In the genomic region with DNA sequence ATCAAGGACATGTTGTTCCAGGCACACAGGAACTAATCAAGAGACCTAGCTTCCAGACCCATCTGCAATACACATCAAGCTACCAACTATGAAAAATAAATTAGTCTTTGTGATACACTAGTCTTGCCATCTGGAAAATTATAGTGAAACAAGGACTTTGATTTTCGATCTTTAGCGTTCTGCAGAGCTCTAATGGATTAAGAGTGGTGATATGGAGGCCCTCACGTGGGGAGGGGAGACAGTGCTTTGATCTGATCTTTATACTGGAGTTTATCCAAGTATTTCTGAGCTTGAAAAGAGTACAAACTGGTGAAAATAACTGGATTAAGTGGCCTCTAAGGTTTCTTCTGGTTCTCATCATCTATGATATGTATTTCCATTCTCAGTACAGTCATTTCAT, we compare ENCODE assay signal across 16 cellular contexts.
DNase-seq lines count a peak whose midpoint lies in the region; TF ChIP-seq lines count a peak whose summit lies in the region.
"Had no signal": no experiment of that assay in that cellular context is flagged by ENCODE, and none has a peak within 500 bp of the region (broad histone marks: within the 10 kb centered on the region; RNA-seq: fewer than 3 reads in every experiment).

No MANE protein-coding gene starts in this region.

- H3K9ac ChIP-seq in neural progenitor cell: no peak overlapping the region
- H3K9ac ChIP-seq: GM23248 had no signal

- H3K27ac ChIP-seq in neural progenitor cell: no peak overlapping the region
- H3K27ac ChIP-seq: GM23248 had no signal

- no peak for TF ChIP-seq CTCF in BE2C (IDR thresholded peaks at IDR 0.05; ENCODE audit: low read depth, low read length)
- no peak for TF ChIP-seq CTCF in neural progenitor cell (IDR thresholded peaks at IDR 0.05)

- no peak overlapping the region for H3K27ac Mint-ChIP-seq in neural progenitor cell
- H3K27ac Mint-ChIP-seq: B cell; CD4-positive, CD25-positive, alpha-beta regulatory T cell; CD8-positive, alpha-beta memory T cell had no signal

- H3F3A ChIP-seq in neural progenitor cell (ENCODE audit: low read depth): no peaks in the 10 kb centered on the region

- H3K27me3 ChIP-seq in BE2C (no peaks in the 10 kb centered on the region), neural progenitor cell (no peaks in the 10 kb centered on the region)

- H2AFZ ChIP-seq in neural progenitor cell (replicated peaks): peak overlapping the region; percentile 47
- H2AFZ ChIP-seq: GM23248 had no signal

- no peaks in the 10 kb centered on the region for H3K9me3 Mint-ChIP-seq in neural progenitor cell

- H3K79me2 ChIP-seq in neural progenitor cell (ENCODE audit: low read depth): no peaks in the 10 kb centered on the region

- H3K36me3 ChIP-seq in BE2C: no peaks in the 10 kb centered on the region
- no peaks in the 10 kb centered on the region for H3K36me3 ChIP-seq in neural progenitor cell
- H3K36me3 ChIP-seq: HAP-1 had no signal

- DNase-seq in BE2C: peak; percentile 48
- DNase-seq in DMS 273 treated with DMSO at 0.1 percent for 48 hours (lab: John Stamatoyannopoulos, UW): peak; percentile 46
- peak; percentile 69 for DNase-seq in SK-N-DZ (ENCODE audit: low spot score)
- no peak for DNase-seq in neural progenitor cell (ENCODE audit: low spot score)
- DNase-seq in NCI-H187 (lab: John Stamatoyannopoulos, UW): no peak
- no peak for DNase-seq in NCI-H82 (lab: John Stamatoyannopoulos, UW)
- DNase-seq: C1 segment of cervical spinal cord; CD4-positive, CD25-positive, alpha-beta regulatory T cell; CD8-positive, alpha-beta memory T cell; COR-L47; DMS153; DMS79; GDM1; GM23248 had no signal

- H3K4me1 ChIP-seq in BE2C: no peaks in the 10 kb centered on the region; the same call in 1 of the 2 replicates
- H3K4me1 ChIP-seq in neural progenitor cell: no peaks in the 10 kb centered on the region
- H3K4me1 ChIP-seq: HAP-1 had no signal

- H3K27me3 Mint-ChIP-seq in neural progenitor cell (ENCODE audit: insufficient read depth, low read depth): no peaks in the 10 kb centered on the region
- H3K27me3 Mint-ChIP-seq: B cell; CD4-positive, CD25-positive, alpha-beta regulatory T cell; CD8-positive, alpha-beta memory T cell had no signal

- no peaks in the 10 kb centered on the region for H4K20me1 ChIP-seq in neural progenitor cell (ENCODE audit: low read depth)

- H3K4me3 Mint-ChIP-seq in neural progenitor cell: no peak overlapping the region
- H3K4me3 Mint-ChIP-seq: B cell; CD4-positive, CD25-positive, alpha-beta regulatory T cell; CD8-positive, alpha-beta memory T cell had no signal

- no peak overlapping the region for H3K4me2 ChIP-seq in neural progenitor cell

- no peaks in the 10 kb centered on the region for H3K4me1 Mint-ChIP-seq in neural progenitor cell
- H3K4me1 Mint-ChIP-seq: B cell; CD4-positive, CD25-positive, alpha-beta regulatory T cell; CD8-positive, alpha-beta memory T cell had no signal

- H3K4me3 ChIP-seq in BE2C (ENCODE audit: low read depth, low read length) (no peak overlapping the region), neural progenitor cell (no peak overlapping the region)
- H3K4me3 ChIP-seq: GM23248, HAP-1 had no signal

- no peaks in the 10 kb centered on the region for H3K36me3 Mint-ChIP-seq in neural progenitor cell
- H3K36me3 Mint-ChIP-seq: CD4-positive, CD25-positive, alpha-beta regulatory T cell; CD8-positive, alpha-beta memory T cell had no signal

- H3K9me3 ChIP-seq in BE2C (no peaks in the 10 kb centered on the region), neural progenitor cell (ENCODE audit: low read depth) (no peaks in the 10 kb centered on the region)
- H3K9me3 ChIP-seq: HAP-1 had no signal

Comparison
In these comparisons a context has a peak if more than half of its experiments do, and no peak if none do; other contexts are left out.
1. DNase-seq: peak in BE2C (single experiment), DMS 273 treated with DMSO at 0.1 percent for 48 hours (single experiment) and SK-N-DZ (single experiment); none in neural progenitor cell (single experiment), NCI-H187 (0 of 2) and NCI-H82 (single experiment).